Comparison of ENCODE assay signal across 8 cellular contexts in the genomic region with DNA sequence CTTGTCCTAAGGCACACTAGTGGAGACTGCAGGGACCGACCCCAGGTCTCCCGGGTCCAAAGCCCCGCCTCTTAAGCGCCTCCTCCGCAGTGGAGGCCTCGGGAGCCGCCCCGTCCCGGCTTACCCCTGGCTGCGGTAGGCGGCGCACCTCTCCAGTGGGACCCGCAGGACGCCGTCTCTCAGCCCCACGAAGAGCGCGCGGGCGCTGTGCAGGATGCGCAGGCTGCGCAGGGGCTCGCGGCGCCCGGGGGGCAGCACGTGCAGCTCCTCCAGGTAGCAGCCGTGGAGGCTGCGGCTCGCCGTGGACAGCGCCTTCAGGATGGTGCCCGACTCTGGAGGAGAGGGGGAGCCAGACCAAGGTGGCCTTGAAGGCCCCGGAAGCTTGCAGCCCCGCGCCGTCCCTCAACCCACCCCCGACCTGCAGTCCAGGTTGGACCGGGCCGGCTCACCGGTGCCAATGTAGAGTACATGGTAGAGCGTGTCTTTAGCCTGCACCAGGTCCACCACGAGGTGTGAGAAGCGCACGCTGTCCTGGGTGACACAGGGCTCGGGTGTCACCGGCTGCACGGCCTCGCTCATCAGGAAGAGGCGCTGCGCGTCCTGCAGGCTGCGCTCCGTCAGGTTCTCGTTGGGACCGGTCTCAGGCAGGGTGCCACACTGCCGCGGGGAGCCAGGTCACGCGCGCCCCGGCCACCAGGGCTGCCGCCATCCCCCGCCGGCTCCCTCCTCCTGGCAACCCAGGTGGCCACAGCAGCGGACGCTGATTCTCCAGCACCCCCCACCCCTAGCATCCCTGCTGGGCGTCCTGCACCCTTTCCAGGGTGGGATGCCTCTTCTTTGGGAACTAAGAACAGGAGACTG.
A peak's percentile ranks its signal among the peaks of the same experiment; 100 is the strongest.
DNase-seq lines count a peak whose midpoint lies in the region; ATAC-seq and TF ChIP-seq lines count a peak whose summit lies in the region.

No MANE protein-coding gene starts in this region.

- CTCF ChIA-PET in RWPE1 (lab: Yijun Ruan, JAX) = no interaction called here

- H3K9me3 ChIP-seq in iPS-18c (ENCODE audit: control insufficient read depth, insufficient read depth, low read length) = no peaks in the 10 kb centered on the region
- no peaks in the 10 kb centered on the region for H3K9me3 ChIP-seq in stomach
- no peaks in the 10 kb centered on the region for H3K9me3 ChIP-seq in vagina

- ATAC-seq in GM19372 (IDR thresholded peaks at IDR 0.05; ENCODE audit: low read depth, unreplicated experiment) (peak; percentile 63), SK-N-SH treated with all-trans-retinoic acid at 6 μM for 48 hours (no peak)

- 6 to 14% (median 10%) methylated on average over 44 to 68 of the region's 68 CpGs for WGBS in stomach, 5 donors

- POLR2A ChIA-PET in RWPE1 (lab: Yijun Ruan, JAX; ENCODE audit: low non-redundant PET) = no interaction called here

- H3K36me3 ChIP-seq in stomach (no peaks in the 10 kb centered on the region), vagina (no peaks in the 10 kb centered on the region)

- TF ChIP-seq POLR2A in stomach (IDR thresholded peaks at IDR 0.05) = no peak
- TF ChIP-seq POLR2A in vagina (IDR thresholded peaks at IDR 0.05) = no peak

- H3K27ac ChIP-seq in 22Rv1 (no peak overlapping the region), RWPE1 (no peak overlapping the region), stomach (no peak overlapping the region), vagina (no peak overlapping the region)

- intact Hi-C loops in stomach (cut with DNase I; ENCODE audit: low total_unique reads) (no loop called here), vagina (cut with DNase I) (no loop called here)

- H3K4me1 ChIP-seq in stomach (peaks cover 9 to 11% (median 11%) of the 10 kb centered on the region in 4 donors), vagina (peaks cover 6% of the 10 kb centered on the region)

- peak overlapping the region; percentile 46 for H3K4me3 ChIP-seq in iPS-18c (ENCODE audit: insufficient read depth, low read depth, low read length)
- H3K4me3 ChIP-seq in stomach = peak overlapping the region; percentile 14 to 33 (median 22)
- peak overlapping the region in 1 of 2 donors; percentile 8 for H3K4me3 ChIP-seq in vagina

- no peak for TF ChIP-seq EP300 in stomach (IDR thresholded peaks at IDR 0.05)

- DNase-seq in RWPE1 (ENCODE audit: low spot score) = peak; percentile 19
- no peak for DNase-seq in stomach
- DNase-seq in vagina (ENCODE audit: extremely low spot score in 2 of 2) = no peak
- DNase-seq in HPDE6-E6E7 (ENCODE audit: extremely low spot score) = no peak

- H3K27me3 ChIP-seq in stomach (peaks cover 10 to 54% (median 32%) of the 10 kb centered on the region in 3 donors), vagina (peaks cover 11% of the 10 kb centered on the region)

- TF ChIP-seq CTCF in 22Rv1 (IDR thresholded peaks at IDR 0.05) = peak; percentile 63
- TF ChIP-seq CTCF in RWPE1 (conservative IDR thresholded peaks at IDR 0.05; ENCODE audit: low read depth) = no peak
- TF ChIP-seq CTCF in stomach (IDR thresholded peaks at IDR 0.05) = no peak
- no peak for TF ChIP-seq CTCF in vagina (IDR thresholded peaks at IDR 0.05)

TF ChIP-seq in SK-N-SH treated with all-trans-retinoic acid at 6 μM for 48 hours, 23 proteins besides CTCF, POLR2A, EP300 and RAD21:
- TF ChIP-seq TOX (CRISPR knock-in tag; IDR thresholded peaks at IDR 0.05; ENCODE audit: borderline replicate concordance) = no peak
- TF ChIP-seq BACH2 (CRISPR knock-in tag; IDR thresholded peaks at IDR 0.05; ENCODE audit: borderline replicate concordance) = no peak
- no peak for TF ChIP-seq RARB (CRISPR knock-in tag; IDR thresholded peaks at IDR 0.05)
